1 cellular context compared by ENCODE assay signal in the genomic region with DNA sequence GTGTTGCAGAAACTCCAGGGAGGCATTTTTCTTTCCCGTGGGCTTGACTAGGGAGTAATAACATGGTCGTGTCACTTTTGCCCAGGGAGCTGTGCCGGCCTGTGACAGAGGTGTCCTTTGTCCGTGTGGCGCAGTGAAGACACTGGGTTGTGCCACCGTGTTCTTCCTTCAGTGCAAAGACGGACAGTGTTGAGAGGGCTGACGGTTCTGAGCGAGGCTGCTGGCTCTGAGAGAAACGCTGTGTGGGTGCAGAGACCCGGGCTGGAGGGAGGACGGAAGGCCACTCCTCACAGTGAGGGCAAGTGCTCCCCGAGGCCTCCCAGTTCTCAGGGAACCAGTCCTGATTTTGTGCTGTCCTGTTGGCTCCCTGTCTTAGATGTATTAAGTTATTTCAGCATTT.
TF ChIP-seq lines count a peak whose summit lies in the region.

No MANE protein-coding gene starts in this region.

TF ChIP-seq in GM23338, 12 proteins besides CTCF, POLR2A, EP300 and RAD21 (continued from another document):
- TF ChIP-seq, protein P1, sequence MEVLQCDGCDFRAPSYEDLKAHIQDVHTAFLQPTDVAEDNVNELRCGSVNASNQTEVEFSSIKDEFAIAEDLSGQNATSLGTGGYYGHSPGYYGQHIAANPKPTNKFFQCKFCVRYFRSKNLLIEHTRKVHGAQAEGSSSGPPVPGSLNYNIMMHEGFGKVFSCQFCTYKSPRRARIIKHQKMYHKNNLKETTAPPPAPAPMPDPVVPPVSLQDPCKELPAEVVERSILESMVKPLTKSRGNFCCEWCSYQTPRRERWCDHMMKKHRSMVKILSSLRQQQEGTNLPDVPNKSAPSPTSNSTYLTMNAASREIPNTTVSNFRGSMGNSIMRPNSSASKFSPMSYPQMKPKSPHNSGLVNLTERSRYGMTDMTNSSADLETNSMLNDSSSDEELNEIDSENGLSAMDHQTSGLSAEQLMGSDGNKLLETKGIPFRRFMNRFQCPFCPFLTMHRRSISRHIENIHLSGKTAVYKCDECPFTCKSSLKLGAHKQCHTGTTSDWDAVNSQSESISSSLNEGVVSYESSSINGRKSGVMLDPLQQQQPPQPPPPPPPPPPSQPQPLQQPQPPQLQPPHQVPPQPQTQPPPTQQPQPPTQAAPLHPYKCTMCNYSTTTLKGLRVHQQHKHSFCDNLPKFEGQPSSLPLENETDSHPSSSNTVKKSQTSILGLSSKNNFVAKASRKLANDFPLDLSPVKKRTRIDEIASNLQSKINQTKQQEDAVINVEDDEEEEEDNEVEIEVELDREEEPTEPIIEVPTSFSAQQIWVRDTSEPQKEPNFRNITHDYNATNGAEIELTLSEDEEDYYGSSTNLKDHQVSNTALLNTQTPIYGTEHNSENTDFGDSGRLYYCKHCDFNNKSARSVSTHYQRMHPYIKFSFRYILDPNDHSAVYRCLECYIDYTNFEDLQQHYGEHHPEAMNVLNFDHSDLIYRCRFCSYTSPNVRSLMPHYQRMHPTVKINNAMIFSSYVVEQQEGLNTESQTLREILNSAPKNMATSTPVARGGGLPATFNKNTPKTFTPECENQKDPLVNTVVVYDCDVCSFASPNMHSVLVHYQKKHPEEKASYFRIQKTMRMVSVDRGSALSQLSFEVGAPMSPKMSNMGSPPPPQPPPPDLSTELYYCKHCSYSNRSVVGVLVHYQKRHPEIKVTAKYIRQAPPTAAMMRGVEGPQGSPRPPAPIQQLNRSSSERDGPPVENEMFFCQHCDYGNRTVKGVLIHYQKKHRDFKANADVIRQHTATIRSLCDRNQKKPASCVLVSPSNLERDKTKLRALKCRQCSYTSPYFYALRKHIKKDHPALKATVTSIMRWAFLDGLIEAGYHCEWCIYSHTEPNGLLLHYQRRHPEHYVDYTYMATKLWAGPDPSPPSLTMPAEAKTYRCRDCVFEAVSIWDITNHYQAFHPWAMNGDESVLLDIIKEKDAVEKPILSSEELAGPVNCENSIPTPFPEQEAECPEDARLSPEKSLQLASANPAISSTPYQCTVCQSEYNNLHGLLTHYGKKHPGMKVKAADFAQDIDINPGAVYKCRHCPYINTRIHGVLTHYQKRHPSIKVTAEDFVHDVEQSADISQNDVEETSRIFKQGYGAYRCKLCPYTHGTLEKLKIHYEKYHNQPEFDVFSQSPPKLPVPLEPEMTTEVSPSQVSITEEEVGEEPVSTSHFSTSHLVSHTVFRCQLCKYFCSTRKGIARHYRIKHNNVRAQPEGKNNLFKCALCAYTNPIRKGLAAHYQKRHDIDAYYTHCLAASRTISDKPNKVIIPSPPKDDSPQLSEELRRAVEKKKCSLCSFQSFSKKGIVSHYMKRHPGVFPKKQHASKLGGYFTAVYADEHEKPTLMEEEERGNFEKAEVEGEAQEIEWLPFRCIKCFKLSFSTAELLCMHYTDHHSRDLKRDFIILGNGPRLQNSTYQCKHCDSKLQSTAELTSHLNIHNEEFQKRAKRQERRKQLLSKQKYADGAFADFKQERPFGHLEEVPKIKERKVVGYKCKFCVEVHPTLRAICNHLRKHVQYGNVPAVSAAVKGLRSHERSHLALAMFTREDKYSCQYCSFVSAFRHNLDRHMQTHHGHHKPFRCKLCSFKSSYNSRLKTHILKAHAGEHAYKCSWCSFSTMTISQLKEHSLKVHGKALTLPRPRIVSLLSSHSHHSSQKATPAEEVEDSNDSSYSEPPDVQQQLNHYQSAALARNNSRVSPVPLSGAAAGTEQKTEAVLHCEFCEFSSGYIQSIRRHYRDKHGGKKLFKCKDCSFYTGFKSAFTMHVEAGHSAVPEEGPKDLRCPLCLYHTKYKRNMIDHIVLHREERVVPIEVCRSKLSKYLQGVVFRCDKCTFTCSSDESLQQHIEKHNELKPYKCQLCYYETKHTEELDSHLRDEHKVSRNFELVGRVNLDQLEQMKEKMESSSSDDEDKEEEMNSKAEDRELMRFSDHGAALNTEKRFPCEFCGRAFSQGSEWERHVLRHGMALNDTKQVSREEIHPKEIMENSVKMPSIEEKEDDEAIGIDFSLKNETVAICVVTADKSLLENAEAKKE (CRISPR knock-in tag; IDR thresholded peaks at IDR 0.05): no peak
- no peak for TF ChIP-seq ZNF114 (CRISPR knock-in tag; IDR thresholded peaks at IDR 0.05)
